ENCODE assay signal across 22 cellular contexts in genomic region chr10:78339251-78339650, GRCh38.
A peak's percentile ranks its signal among the peaks of the same experiment; 100 is the strongest.
DNase-seq lines count a peak whose midpoint lies in the region; ATAC-seq and TF ChIP-seq lines count a peak whose summit lies in the region.
"Had no signal": no experiment of that assay in that cellular context is flagged by ENCODE, and none has a peak within 500 bp of the region (broad histone marks: within the 10 kb centered on the region; RNA-seq: fewer than 3 reads in every experiment).

No MANE protein-coding gene starts in this region.

- no peak overlapping the region for H3K27ac ChIP-seq in Peyer's patch
- H3K27ac ChIP-seq in stomach: no peak overlapping the region
- no peak overlapping the region for H3K27ac ChIP-seq in foreskin keratinocyte
- H3K27ac ChIP-seq: body of pancreas, hepatocyte, left ventricle myocardium inferior had no signal

- peak overlapping the region; percentile 3 for H3K4me3 Mint-ChIP-seq in nephron progenitor cell
- H3K4me3 Mint-ChIP-seq: activated B cell treated with CpG ODN at 0.5 μM for 24 hours; HFFc6; immature natural killer cell; stimulated activated naive B cell treated with anti-CD40 and anti-IgM and Interleukin-4, amounts not matched to agents 10 μg/mL and 1 μg/mL and 100 μg/mL, for 72 hours had no signal

- H3K36me3 Mint-ChIP-seq in nephron progenitor cell (ENCODE audit: low read depth): no peaks in the 10 kb centered on the region
- H3K36me3 Mint-ChIP-seq: immature natural killer cell; stimulated activated naive B cell treated with anti-CD40 and anti-IgM and Interleukin-4, amounts not matched to agents 10 μg/mL and 1 μg/mL and 100 μg/mL, for 72 hours had no signal

- TF ChIP-seq CTCF in Peyer's patch (IDR thresholded peaks at IDR 0.05) (no peak), nephron progenitor cell (IDR thresholded peaks at IDR 0.05) (no peak), stomach (IDR thresholded peaks at IDR 0.05) (no peak), foreskin keratinocyte (conservative IDR thresholded peaks at IDR 0.05) (no peak)

- H3K36me3 ChIP-seq in Peyer's patch (no peaks in the 10 kb centered on the region), stomach (no peaks in the 10 kb centered on the region)
- H3K36me3 ChIP-seq: left ventricle myocardium inferior had no signal

- peak overlapping the region; percentile 18 for H3K27ac Mint-ChIP-seq in nephron progenitor cell
- H3K27ac Mint-ChIP-seq: activated B cell treated with CpG ODN at 0.5 μM for 24 hours; HFFc6; immature natural killer cell; stimulated activated naive B cell treated with anti-CD40 and anti-IgM and Interleukin-4, amounts not matched to agents 10 μg/mL and 1 μg/mL and 100 μg/mL, for 72 hours had no signal

- DNase-seq in Peyer's patch: peak in 2 of 3 donors; percentile 9
- DNase-seq in ecto neural progenitor cell (ENCODE audit: low spot score): peak; percentile 31
- no peak for DNase-seq in nephron progenitor cell
- peak; percentile 21 for DNase-seq in stomach
- no peak for DNase-seq in foreskin keratinocyte
- no peak for DNase-seq in NCI-H146 (lab: John Stamatoyannopoulos, UW)
- DNase-seq: activated B cell treated with CpG ODN at 0.5 μM for 24 hours; activated CD4-positive, alpha-beta T cell treated with anti-CD3 and anti-CD28 coated beads, Interleukin-2, amount 50 U/mL, for 48 hours; effector memory CD4-positive, alpha-beta T cell; foreskin melanocyte; HFFc6; immature natural killer cell; left ventricle myocardium inferior; NCI-H1105; NCI-H2081; PC-3; SHP77; stimulated activated CD4-positive, alpha-beta T cell treated with anti-CD3 and anti-CD28 coated beads, Interleukin-2, amount 100 ng/mL, for 48 hours; stimulated activated naive B cell treated with anti-CD40 and anti-IgM and Interleukin-4, amounts not matched to agents 10 μg/mL and 1 μg/mL and 100 μg/mL, for 72 hours had no signal

- H3K4me1 Mint-ChIP-seq in nephron progenitor cell: peaks cover 80% of the 10 kb centered on the region
- H3K4me1 Mint-ChIP-seq: activated B cell treated with CpG ODN at 0.5 μM for 24 hours; immature natural killer cell; stimulated activated naive B cell treated with anti-CD40 and anti-IgM and Interleukin-4, amounts not matched to agents 10 μg/mL and 1 μg/mL and 100 μg/mL, for 72 hours had no signal

- ATAC-seq in foreskin keratinocyte (no peak), HG02884 (IDR thresholded peaks at IDR 0.05; ENCODE audit: unreplicated experiment) (no peak)
- ATAC-seq: body of pancreas; PC-3; stimulated activated naive B cell treated with anti-CD40 and anti-IgM and Interleukin-4, amounts not matched to agents 10 μg/mL and 1 μg/mL and 100 μg/mL, for 72 hours had no signal

- intact Hi-C loops in stomach (cut with DNase I; ENCODE audit: low total_unique reads): no loop called here

- H3K9me3 Mint-ChIP-seq in nephron progenitor cell: no peaks in the 10 kb centered on the region
- H3K9me3 Mint-ChIP-seq: activated B cell treated with CpG ODN at 0.5 μM for 24 hours; HFFc6; stimulated activated naive B cell treated with anti-CD40 and anti-IgM and Interleukin-4, amounts not matched to agents 10 μg/mL and 1 μg/mL and 100 μg/mL, for 72 hours had no signal

- peaks cover 8% of the 10 kb centered on the region for H3K27me3 Mint-ChIP-seq in nephron progenitor cell (ENCODE audit: low read depth, poor library complexity)

- TF ChIP-seq POLR2A in Peyer's patch (IDR thresholded peaks at IDR 0.05) (no peak), stomach (IDR thresholded peaks at IDR 0.05) (no peak)

- no peak for TF ChIP-seq EP300 in stomach (IDR thresholded peaks at IDR 0.05)

- H3K4me1 ChIP-seq in Peyer's patch (peaks cover 0 to 7% (median 0%) of the 10 kb centered on the region in 4 donors), stomach (peaks cover 9 to 30% (median 15%) of the 10 kb centered on the region in 4 donors), foreskin keratinocyte (no peaks in the 10 kb centered on the region)

- no peaks in the 10 kb centered on the region for H3K27me3 ChIP-seq in Peyer's patch
- H3K27me3 ChIP-seq in stomach: no peaks in the 10 kb centered on the region
- peaks cover 2% of the 10 kb centered on the region for H3K27me3 ChIP-seq in foreskin keratinocyte
- H3K27me3 ChIP-seq: body of pancreas, hepatocyte had no signal

- WGBS in stomach, 5 donors: 18 to 40% (median 22%) methylated on average over 4 of the region's 4 CpGs

- H3K9me3 ChIP-seq in Peyer's patch (no peaks in the 10 kb centered on the region), stomach (no peaks in the 10 kb centered on the region)
- H3K9me3 ChIP-seq: body of pancreas had no signal

- no peak overlapping the region for H3K4me3 ChIP-seq in Peyer's patch
- no peak overlapping the region for H3K4me3 ChIP-seq in stomach
- H3K4me3 ChIP-seq: body of pancreas, hepatocyte, left ventricle myocardium inferior had no signal

Comparison
In these comparisons a context has a peak if more than half of its experiments do, and no peak if none do; other contexts are left out.
1. DNase-seq: peak in Peyer's patch (2 of 3), ecto neural progenitor cell (single experiment) and stomach (single experiment); none in nephron progenitor cell (single experiment), foreskin keratinocyte (0 of 2) and NCI-H146 (single experiment).